In genomic region chr3:9615003-9615628, GRCh38 we compare ENCODE assay signal across 30 cellular contexts. TPM values are rescaled to one million over a fixed set of nuclear protein-coding genes. Genes with fewer than 3 reads are reported as not detected.
DNase-seq lines count a peak whose midpoint lies in the region; ATAC-seq, FAIRE-seq and TF ChIP-seq lines count a peak whose summit lies in the region.
"Had no signal": no experiment of that assay in that cellular context is flagged by ENCODE, and none has a peak within 500 bp of the region (broad histone marks: within the 10 kb centered on the region; RNA-seq: fewer than 3 reads in every experiment).

No MANE protein-coding gene starts in this region.

- no peak overlapping the region for H3K9ac ChIP-seq in PC-3 (ENCODE audit: low read length)
- no peak overlapping the region for H3K9ac ChIP-seq in kidney (ENCODE audit: low read length in 2 of 2)
- H3K9ac ChIP-seq in smooth muscle cell (ENCODE audit: low read depth) = no peak overlapping the region
- H3K9ac ChIP-seq: GM23248 had no signal

- H3K27ac ChIP-seq in PC-3 (ENCODE audit: low read length) (no peak overlapping the region), kidney (ENCODE audit: low read depth in 2 of 2, low read length in 2 of 2) (no peak overlapping the region), smooth muscle cell (ENCODE audit: low read depth) (no peak overlapping the region), thyroid gland (no peak overlapping the region)
- H3K27ac ChIP-seq: esophagus muscularis mucosa, gastroesophageal sphincter, GM23248, ovary, right atrium auricular region, spleen, uterus had no signal

- H3K4me3 ChIP-seq in PC-3 (ENCODE audit: low read length) (no peak overlapping the region), kidney (ENCODE audit: low read length in 2 of 2) (no peak overlapping the region), smooth muscle cell (no peak overlapping the region), thyroid gland (replicated peaks in 1 of 3) (no peak overlapping the region)
- H3K4me3 ChIP-seq: esophagus muscularis mucosa, gastroesophageal sphincter, GM23248, ovary, right atrium auricular region, spleen, uterus had no signal

- no peaks in the 10 kb centered on the region for H3K9me2 ChIP-seq in PC-3 (replicated peaks; ENCODE audit: low read length)

- WGBS in smooth muscle cell (ENCODE audit: low lambda C conversion rate) = 86% methylated on average over 7 of the region's 7 CpGs
- 76 to 78% methylated on average over 7 of the region's 7 CpGs for WGBS in thyroid gland, 2 donors

- no peak for FAIRE-seq in kidney (lab: Jason Lieb, UNC)

- H3K4me2 ChIP-seq in PC-3 (ENCODE audit: low read length) = peak overlapping the region; percentile 1; the same call in 1 of the 2 replicates
- no peak overlapping the region for H3K4me2 ChIP-seq in smooth muscle cell

- ATAC-seq in PC-3 = peak; percentile 65
- ATAC-seq: activated T-cell treated with anti-CD3 and anti-CD28 coated beads, Interleukin-2, amount 50 U/mL, for 72 hours; gastroesophageal sphincter; natural killer cell treated with Interleukin-12 subunit alpha and Interleukin-12 subunit beta and Interleukin-15 and Interleukin-18, amount 100 ng/mL, for 72 hours; SK-N-SH treated with all-trans-retinoic acid at 6 μM for 48 hours; stimulated activated effector memory CD8-positive, alpha-beta T cell treated with anti-CD3 and anti-CD28 coated beads, Interleukin-12 subunit alpha, Interleukin-12 subunit beta, amount 100 ng/mL, for 72 hours had no signal

- H4K20me1 ChIP-seq in PC-3 (ENCODE audit: low read length) (no peaks in the 10 kb centered on the region), smooth muscle cell (ENCODE audit: low read depth) (no peaks in the 10 kb centered on the region)

- CTCF ChIA-PET in PC-3 (lab: Charles Lee) = no interaction called here

- intact Hi-C loops in PC-3 (cut with micrococcal nuclease) (no loop called here), posterior vena cava (cut with DNase I) (no loop called here), kidney (cut with DNase I) (no loop called here), thyroid gland (cut with DNase I) (no loop called here)

- BruUV-seq in PC-3 (replicated peaks; lab: Mats Ljungman, UMichigan) = no TSS peak

- DNase-seq in NCI-H748 (lab: John Stamatoyannopoulos, UW; ENCODE audit: unreplicated experiment) = peak; percentile 21
- DNase-seq in NCI-H748 treated with DMSO at 0.1 percent for 48 hours (lab: John Stamatoyannopoulos, UW) = no peak
- peak; percentile 88 for DNase-seq in NCI-H2029 (lab: John Stamatoyannopoulos, UW)
- peak; percentile 60 for DNase-seq in PC-3
- DNase-seq in posterior vena cava (ENCODE audit: low spot score) = peak; percentile 23
- DNase-seq in kidney = no peak
- no peak for DNase-seq in smooth muscle cell (lab: John Stamatoyannopoulos, UW; ENCODE audit: unreplicated experiment)
- no peak for DNase-seq in thyroid gland
- DNase-seq: activated CD4-positive, alpha-beta T cell treated with anti-CD3 and anti-CD28 coated beads, Interleukin-2, amount 10 ng/mL, durations not matched to agents 24 days and 14 days; activated naive CD4-positive, alpha-beta T cell treated with anti-CD3 and anti-CD28 coated beads, Interleukin-2, amount 10 ng/mL, durations not matched to agents 7 days and 5 days; activated T-cell treated with anti-CD3 and anti-CD28 coated beads, Interleukin-2, amount 50 U/mL, for 72 hours; Calu3; caudate nucleus; endodermal cell; GM23248; hippocampal formation; immature natural killer cell; KBM-7; NCI-H1694; NCI-H524; ovary; spleen; stimulated activated CD4-positive, alpha-beta T cell treated with anti-CD3 and anti-CD28 coated beads, Interleukin-2, amount 100 ng/mL, for 48 hours; uterus had no signal

- no peaks in the 10 kb centered on the region for H3K27me3 ChIP-seq in PC-3 (ENCODE audit: low read length)
- no peaks in the 10 kb centered on the region for H3K27me3 ChIP-seq in smooth muscle cell (ENCODE audit: low read depth)
- H3K27me3 ChIP-seq in thyroid gland = no peaks in the 10 kb centered on the region
- H3K27me3 ChIP-seq: ovary, right atrium auricular region, uterus had no signal

- TF ChIP-seq POLR2A in thyroid gland (IDR thresholded peaks at IDR 0.05) = no peak

- no peaks in the 10 kb centered on the region for H3K36me3 ChIP-seq in PC-3 (ENCODE audit: low read depth, low read length)
- H3K36me3 ChIP-seq in kidney (ENCODE audit: control insufficient read depth in 1 of 2, insufficient read depth in 2 of 2, low read length in 2 of 2) = no peaks in the 10 kb centered on the region
- H3K36me3 ChIP-seq in smooth muscle cell (ENCODE audit: low read depth) = no peaks in the 10 kb centered on the region
- H3K36me3 ChIP-seq in thyroid gland = no peaks in the 10 kb centered on the region
- H3K36me3 ChIP-seq: esophagus muscularis mucosa, gastroesophageal sphincter, ovary, right atrium auricular region, spleen, uterus had no signal

- no peaks in the 10 kb centered on the region for H3K9me3 ChIP-seq in PC-3 (ENCODE audit: low read length)
- H3K9me3 ChIP-seq in kidney (ENCODE audit: control insufficient read depth in 1 of 2, low read length in 2 of 2) = peaks cover 0 to 3% of the 10 kb centered on the region in 2 donors
- no peaks in the 10 kb centered on the region for H3K9me3 ChIP-seq in smooth muscle cell (replicated peaks; ENCODE audit: low read depth)
- H3K9me3 ChIP-seq in thyroid gland = no peaks in the 10 kb centered on the region
- H3K9me3 ChIP-seq: esophagus muscularis mucosa, gastroesophageal sphincter, right atrium auricular region, uterus had no signal

- H3K4me1 ChIP-seq in PC-3 (ENCODE audit: insufficient read depth, low read length) (peaks cover 7% of the 10 kb centered on the region; the same call in 1 of the 2 replicates), kidney (ENCODE audit: control insufficient read depth in 1 of 2, insufficient read depth in 1 of 2, low read depth in 1 of 2, low read length in 2 of 2) (no peaks in the 10 kb centered on the region), smooth muscle cell (ENCODE audit: low read depth) (no peaks in the 10 kb centered on the region), thyroid gland (no peaks in the 10 kb centered on the region)
- H3K4me1 ChIP-seq: esophagus muscularis mucosa, gastroesophageal sphincter, right atrium auricular region, spleen, uterus had no signal

- H3F3A ChIP-seq in PC-3 (ENCODE audit: low read length, unreplicated experiment) = no peaks in the 10 kb centered on the region
- no peaks in the 10 kb centered on the region for H3F3A ChIP-seq in smooth muscle cell (ENCODE audit: low read depth)

- no peak overlapping the region for H2AFZ ChIP-seq in PC-3 (ENCODE audit: low read length)
- H2AFZ ChIP-seq in smooth muscle cell (ENCODE audit: low read depth) = no peak overlapping the region
- H2AFZ ChIP-seq: GM23248 had no signal

- no peaks in the 10 kb centered on the region for H3K79me2 ChIP-seq in PC-3 (ENCODE audit: low read length)
- no peaks in the 10 kb centered on the region for H3K79me2 ChIP-seq in smooth muscle cell (ENCODE audit: low read depth)

- no peak for TF ChIP-seq CTCF in PC-3 (conservative IDR thresholded peaks at IDR 0.05; ENCODE audit: low read depth, low read length)
- TF ChIP-seq CTCF in kidney (IDR thresholded peaks at IDR 0.05; ENCODE audit: borderline replicate concordance, extremely low read depth, insufficient read depth) = no peak
- no peak for TF ChIP-seq CTCF in smooth muscle cell (IDR thresholded peaks at IDR 0.05; ENCODE audit: borderline replicate concordance, insufficient read depth, poor library complexity, severe bottlenecking)
- no peak for TF ChIP-seq CTCF in thyroid gland (IDR thresholded peaks at IDR 0.05)

- POLR2A ChIA-PET in PC-3 (lab: Charles Lee; ENCODE audit: unreplicated experiment) = no interaction called here

RNA-seq across cellular contexts. Expression of gene MTMR14, which starts 34.2 kb away (rescaled TPM):
- total RNA-seq in PC-3 (2014; rRNA removed) (30.7 and 31.4 TPM in 2 replicates), posterior vena cava (10 to 100 TPM; 15.1 to 23.8 TPM), kidney (44.5 TPM), smooth muscle cell (13.6 and 14.0 TPM in 2 replicates), thyroid gland (10 to 100 TPM; 30.0 to 35.5 (median 33.5) TPM)
- polyA plus RNA-seq in kidney (ENCODE audit: insufficient read depth, low read depth, low replicate concordance) (28.0 TPM), smooth muscle cell (21.5 and 24.3 TPM in 2 replicates)

Comparison
In these comparisons a context has a peak if more than half of its experiments do, and no peak if none do; other contexts are left out.
1. DNase-seq: peak in NCI-H748 (single experiment), NCI-H2029 (single experiment), PC-3 (single experiment) and posterior vena cava (single experiment); none in NCI-H748 treated with DMSO at 0.1 percent for 48 hours (single experiment), kidney (single experiment), smooth muscle cell (single experiment) and thyroid gland (0 of 2).